8 cellular contexts compared by ENCODE assay signal in the genomic region with DNA sequence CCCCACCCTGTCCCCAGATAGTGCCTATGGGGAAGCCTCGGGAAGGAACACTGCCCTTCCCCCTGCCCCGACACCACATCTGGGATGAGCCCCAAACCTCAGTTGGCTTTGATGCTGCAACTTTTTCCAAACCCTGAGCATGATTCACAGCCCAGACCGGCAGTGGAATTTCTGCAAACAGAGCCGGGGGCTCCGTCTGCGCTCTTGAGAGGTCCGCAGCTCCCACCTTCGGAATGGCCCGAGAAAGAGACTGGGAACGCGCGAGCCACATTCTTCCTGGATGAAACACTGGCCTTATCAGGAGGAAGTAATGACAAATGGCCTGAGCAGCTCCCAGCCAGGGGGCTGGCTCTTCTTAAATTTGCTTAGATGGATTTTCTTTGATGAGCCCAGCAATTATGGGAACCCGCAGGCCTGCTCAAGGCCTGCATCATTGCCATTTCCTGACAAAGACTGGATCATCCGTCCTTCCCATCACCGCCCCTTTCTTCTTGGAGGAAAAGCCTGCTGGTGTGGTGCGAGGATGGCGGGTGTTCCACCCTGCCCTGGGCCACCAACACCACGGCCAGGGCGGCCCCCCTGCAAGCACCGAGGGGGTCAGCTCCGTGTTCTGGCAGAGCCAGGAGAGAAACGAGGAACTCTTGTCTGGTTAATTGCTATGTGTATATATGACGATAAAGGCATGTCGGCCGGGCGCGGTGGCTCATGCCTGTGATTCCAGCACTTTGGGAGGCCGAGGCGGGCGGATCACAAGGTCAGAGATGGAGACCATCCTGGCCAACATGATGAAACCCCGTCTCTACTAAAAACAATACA. TPM values are rescaled to one million over a fixed set of nuclear protein-coding genes. Genes with fewer than 3 reads are reported as not detected.
DNase-seq lines count a peak whose midpoint lies in the region; ATAC-seq and TF ChIP-seq lines count a peak whose summit lies in the region.

No MANE protein-coding gene starts in this region.

- H3K36me3 ChIP-seq in PC-3 (ENCODE audit: low read depth, low read length) = no peaks in the 10 kb centered on the region
- no peaks in the 10 kb centered on the region for H3K36me3 ChIP-seq in neuronal stem cell (replicated peaks in 1 of 2; ENCODE audit: control insufficient read depth in 2 of 2, insufficient read depth in 2 of 2, low read length in 2 of 2)

- no peak overlapping the region for H2BK5ac ChIP-seq in neuronal stem cell (ENCODE audit: low read length)

- no peak overlapping the region for H2AK5ac ChIP-seq in neuronal stem cell (ENCODE audit: low read depth, low read length)

- CTCF ChIA-PET in PC-3 (lab: Charles Lee) = no interaction called here

- H3K4me3 ChIP-seq in AG10803 (ENCODE audit: low read length) = no peak overlapping the region
- peak overlapping the region; percentile 35; the same call in 1 of the 2 replicates for H3K4me3 ChIP-seq in PC-3 (ENCODE audit: low read length)
- no peak overlapping the region for H3K4me3 ChIP-seq in neuronal stem cell (ENCODE audit: low read length in 2 of 2)

- H3K27me3 ChIP-seq in PC-3 (ENCODE audit: low read length) = no peaks in the 10 kb centered on the region
- H3K27me3 ChIP-seq in neuronal stem cell (ENCODE audit: control insufficient read depth in 3 of 3, insufficient read depth in 3 of 3, low read depth in 1 of 3, low read length in 3 of 3) = no peaks in the 10 kb centered on the region

- no peak overlapping the region for H4K8ac ChIP-seq in neuronal stem cell (ENCODE audit: low read depth, low read length)

- peak overlapping the region; percentile 74 for H3K18ac ChIP-seq in neuronal stem cell (ENCODE audit: low read length)

- BruUV-seq in PC-3 (replicated peaks; lab: Mats Ljungman, UMichigan) = no TSS peak

- no peaks in the 10 kb centered on the region for H3K9me2 ChIP-seq in PC-3 (replicated peaks; ENCODE audit: low read length)

- H2BK12ac ChIP-seq in neuronal stem cell (ENCODE audit: low read length) = no peak overlapping the region

- ATAC-seq in PC-3 = peak; percentile 85
- ATAC-seq in HG03045 (IDR thresholded peaks at IDR 0.05; ENCODE audit: unreplicated experiment) = no peak
- no peak for ATAC-seq in HG03565 (IDR thresholded peaks at IDR 0.05; ENCODE audit: unreplicated experiment)

- POLR2A ChIA-PET in PC-3 (lab: Charles Lee; ENCODE audit: unreplicated experiment) = no interaction called here

- WGBS in neuronal stem cell (ENCODE audit: extremely low coverage in 2 of 2, insufficient read length in 2 of 2, insufficient replicate concordance in 1 of 2), 2 donors = no CpG with 5 or more reads among the region's 31 CpGs

- H3K14ac ChIP-seq in neuronal stem cell (ENCODE audit: low read length) = no peak overlapping the region

- H3K4ac ChIP-seq in neuronal stem cell (ENCODE audit: low read length) = no peak overlapping the region

- no peaks in the 10 kb centered on the region for H3K79me2 ChIP-seq in PC-3 (ENCODE audit: low read length)

- intact Hi-C loops in PC-3 (cut with micrococcal nuclease) = no loop called here

- H2BK15ac ChIP-seq in neuronal stem cell (ENCODE audit: low read length) = no peak overlapping the region

- H3K4me1 ChIP-seq in PC-3 (ENCODE audit: insufficient read depth, low read length) (peaks cover 17% of the 10 kb centered on the region), neuronal stem cell (ENCODE audit: control insufficient read depth in 2 of 2, insufficient read depth in 1 of 2, low read depth in 1 of 2, low read length in 2 of 2) (no peaks in the 10 kb centered on the region)

- H3K9me3 ChIP-seq in PC-3 (ENCODE audit: low read length) (no peaks in the 10 kb centered on the region), neuronal stem cell (replicated peaks in 1 of 2; ENCODE audit: control insufficient read depth in 2 of 2, insufficient read depth in 1 of 2, low read depth in 1 of 2, low read length in 2 of 2) (no peaks in the 10 kb centered on the region)

- H3F3A ChIP-seq in PC-3 (ENCODE audit: low read length, unreplicated experiment) = no peaks in the 10 kb centered on the region

- DNase-seq in AG10803 (ENCODE audit: low read depth) = peak; percentile 98
- DNase-seq in PC-3 = peak; percentile 86
- peak; percentile 86 for DNase-seq in fibroblast of gingiva (ENCODE audit: low read depth)
- DNase-seq in neuronal stem cell (ENCODE audit: low spot score) = no peak
- no peak for DNase-seq in stimulated activated CD4-positive, alpha-beta T cell treated with anti-CD3 and anti-CD28 coated beads, Interleukin-12 subunit alpha, Interleukin-12 subunit beta, amount 100 ng/mL, for 4 hours
- DNase-seq in NCI-H524 (lab: John Stamatoyannopoulos, UW) = no peak

- H2AFZ ChIP-seq in PC-3 (ENCODE audit: low read length) (peak overlapping the region; percentile 19; the same call in 1 of the 2 replicates), neuronal stem cell (ENCODE audit: low read length) (no peak overlapping the region)

- H2BK120ac ChIP-seq in neuronal stem cell (ENCODE audit: low read depth, low read length) = no peak overlapping the region

- H4K20me1 ChIP-seq in PC-3 (ENCODE audit: low read length) = no peaks in the 10 kb centered on the region

- H3K23ac ChIP-seq in neuronal stem cell (ENCODE audit: low read depth, low read length, poor library complexity) = no peak overlapping the region

- TF ChIP-seq CTCF in AG10803 (conservative IDR thresholded peaks at IDR 0.05; ENCODE audit: low read length) (no peak), PC-3 (conservative IDR thresholded peaks at IDR 0.05; ENCODE audit: low read depth, low read length) (no peak)

- H3K4me2 ChIP-seq in PC-3 (ENCODE audit: low read length) = peak overlapping the region; percentile 53
- H3K4me2 ChIP-seq in neuronal stem cell (ENCODE audit: insufficient read depth, low read length, poor library complexity, severe bottlenecking) = no peak overlapping the region

- no peak overlapping the region for H4K91ac ChIP-seq in neuronal stem cell (ENCODE audit: low read depth, low read length, poor library complexity)

- H3K9ac ChIP-seq in PC-3 (ENCODE audit: low read length) = no peak overlapping the region
- no peak overlapping the region for H3K9ac ChIP-seq in neuronal stem cell (ENCODE audit: low read depth, low read length, poor library complexity)

- H3K79me1 ChIP-seq in neuronal stem cell (ENCODE audit: low read depth, low read length) = no peaks in the 10 kb centered on the region

- H3K27ac ChIP-seq in PC-3 (ENCODE audit: low read length) (peak overlapping the region; percentile 57), neuronal stem cell (replicated peaks; ENCODE audit: low read length) (no peak overlapping the region)

RNA-seq across cellular contexts. Expression of gene COL5A1, which starts 38.8 kb away (rescaled TPM):
- 10.6 and 15.4 TPM in 2 replicates for total RNA-seq in PC-3 (2014; rRNA removed)
- 10.1 TPM for polyA plus RNA-seq in neuronal stem cell (2013, experiment 1 of 2)
- polyA plus RNA-seq in neuronal stem cell (2013, experiment 2 of 2) = 10.2 TPM

Comparison
In these comparisons a context has a peak if more than half of its experiments do, and no peak if none do; other contexts are left out.
1. DNase-seq: peak in AG10803 (single experiment), PC-3 (single experiment) and fibroblast of gingiva (single experiment); none in neuronal stem cell (single experiment), stimulated activated CD4-positive, alpha-beta T cell treated with anti-CD3 and anti-CD28 coated beads, Interleukin-12 subunit alpha, Interleukin-12 subunit beta, amount 100 ng/mL, for 4 hours (single experiment) and NCI-H524 (0 of 2).